In the genomic region with DNA sequence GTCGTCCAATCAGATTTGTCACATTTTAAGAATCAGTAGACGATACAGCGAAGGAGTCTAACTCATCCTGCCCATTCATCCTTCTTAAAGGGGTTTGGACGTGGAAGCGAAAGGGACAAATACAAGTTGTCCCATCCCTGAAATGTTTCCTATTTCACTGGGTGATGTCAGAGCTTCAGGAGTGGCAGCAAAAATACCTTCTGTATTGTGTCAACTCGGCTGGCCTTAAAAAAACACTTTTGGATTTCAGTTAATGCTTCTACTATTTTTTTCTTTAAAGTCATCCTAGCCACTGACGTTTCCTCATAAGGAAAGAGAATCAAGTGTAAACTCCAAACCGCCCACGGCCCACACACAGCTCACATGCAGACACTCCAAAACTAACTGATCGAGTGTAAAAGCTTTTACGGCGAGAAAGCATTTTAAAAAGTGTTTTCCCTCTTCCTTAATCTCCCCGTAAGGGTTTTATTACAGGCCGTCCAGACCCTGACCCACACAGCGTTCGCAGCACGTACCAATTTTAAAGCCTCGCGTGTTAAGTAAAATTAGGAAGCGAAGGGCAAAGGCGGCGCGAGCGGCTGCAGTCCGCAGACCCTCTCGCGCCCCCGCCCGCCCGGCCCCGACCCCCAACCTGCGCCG, we compare ENCODE assay signal across 8 cellular contexts. TPM values are rescaled to one million over a fixed set of nuclear protein-coding genes. Genes with fewer than 3 reads are reported as not detected.
A peak's percentile ranks its signal among the peaks of the same experiment; 100 is the strongest.
DNase-seq lines count a peak whose midpoint lies in the region; ATAC-seq and TF ChIP-seq lines count a peak whose summit lies in the region.

No MANE protein-coding gene starts in this region.

- TF ChIP-seq CTCF in choroid plexus epithelial cell (conservative IDR thresholded peaks at IDR 0.05; ENCODE audit: low read depth, low read length) (no peak), left lung (IDR thresholded peaks at IDR 0.05) (no peak)

- no peaks in the 10 kb centered on the region for H3K27me3 Mint-ChIP-seq in T-cell

- peak overlapping the region; percentile 90 to 96 for H3K27ac ChIP-seq in left lung

- no peaks in the 10 kb centered on the region for H3K27me3 ChIP-seq in left lung

- CTCF ChIA-PET in T-cell (lab: Charles Lee) = interaction anchor here (0.6 to 4.0 kb wide), 4 partner anchors 9 to 380 kb away, joined by 3 to 14 read pairs (median 6); no protein-coding TSS in a partner anchor

- H3K9me3 Mint-ChIP-seq in T-cell = no peaks in the 10 kb centered on the region

- peaks cover 25 to 33% (median 32%) of the 10 kb centered on the region in 3 donors for H3K4me1 Mint-ChIP-seq in T-cell

- intact Hi-C loops in Right ventricle myocardium inferior (cut with DNase I) (loop anchor here (2.0 to 5.0 kb wide), 2 partner anchors 85 to 159 kb away; no protein-coding TSS in a partner anchor), cardiac septum (cut with DNase I) (loop anchor here (10.0 kb wide), 1 partner anchor 691 kb away; a partner anchor contains a TSS), left lung (cut with DNase I) (no loop called here)

- DNase-seq in Right ventricle myocardium inferior (ENCODE audit: missing footprints) = no peak
- DNase-seq in cardiac septum (ENCODE audit: low spot score) = no peak
- DNase-seq in T-cell = peak in 17 of 34 experiments; percentile 1 to 29 (median 6)
- peak; percentile 74 for DNase-seq in choroid plexus epithelial cell (ENCODE audit: low read depth)
- DNase-seq in left lung = peak in 1 of 2 donors; percentile 53
- DNase-seq in stimulated activated CD4-positive, alpha-beta T cell treated with anti-CD3 and anti-CD28 coated beads, Interleukin-4, amount 100 ng/mL, for 24 hours = peak; percentile 54
- no peak for DNase-seq in DMS153 treated with DMSO at 0.1 percent for 48 hours (lab: John Stamatoyannopoulos, UW; ENCODE audit: unreplicated experiment)

- POLR2A ChIA-PET in T-cell (lab: Charles Lee) = interaction anchor here in 1 of 2 donors (1.2 kb wide), 1 partner anchor 30 kb away, joined by 5 read pairs; no protein-coding TSS in a partner anchor

- no peaks in the 10 kb centered on the region for H3K9me3 ChIP-seq in left lung

- H3K27ac Mint-ChIP-seq in T-cell = peak overlapping the region; percentile 86 to 92

- peak overlapping the region; percentile 87 for H3K4me3 ChIP-seq in choroid plexus epithelial cell (ENCODE audit: low read depth, low read length)
- H3K4me3 ChIP-seq in left lung = peak overlapping the region; percentile 81 to 88

- peak; percentile 46 for ATAC-seq in Right ventricle myocardium inferior
- peak; percentile 31 for ATAC-seq in HG03354 (IDR thresholded peaks at IDR 0.05; ENCODE audit: poor library complexity, severe bottlenecking, unreplicated experiment)
- peak in 3 of 4 experiments; percentile 9 to 32 (median 24) for ATAC-seq in T-cell (replicated peaks in 1 of 4)
- peak; percentile 64 for ATAC-seq in left lung

- peaks cover 6 to 41% of the 10 kb centered on the region in 2 donors for H3K4me1 ChIP-seq in left lung

- H3K36me3 Mint-ChIP-seq in T-cell = no peaks in the 10 kb centered on the region

- peak overlapping the region; percentile 88 to 92 (median 88) for H3K4me3 Mint-ChIP-seq in T-cell

- no peaks in the 10 kb centered on the region for H3K36me3 ChIP-seq in left lung

RNA-seq across cellular contexts. Expression of a gene that starts 0.6 kb away (rescaled TPM):
- total RNA-seq in Right ventricle myocardium inferior = 547 TPM
- 673 TPM for total RNA-seq in cardiac septum
- total RNA-seq in T-cell = 10 to 100 TPM; 10.7 to 27.3 (median 13.9) TPM
- total RNA-seq in left lung = 10 to 100 TPM; 47.3 to 58.0 TPM

Comparison
In these comparisons a context has a peak if more than half of its experiments do, and no peak if none do; other contexts are left out.
1. DNase-seq: peak in choroid plexus epithelial cell (single experiment) and stimulated activated CD4-positive, alpha-beta T cell treated with anti-CD3 and anti-CD28 coated beads, Interleukin-4, amount 100 ng/mL, for 24 hours (single experiment); none in Right ventricle myocardium inferior (single experiment), cardiac septum (single experiment) and DMS153 treated with DMSO at 0.1 percent for 48 hours (single experiment).
2. intact Hi-C loops: an anchor here in Right ventricle myocardium inferior (2.0 to 5.0 kb wide) and cardiac septum (10.0 kb wide); none called in left lung.
3. Peak in every context shown above with its lines, with median percentiles within 50 percentile points of each other: ATAC-seq.